10 cellular contexts compared by ENCODE assay signal in genomic region chr11:61042961-61043540, GRCh38. TPM values are rescaled to one million over a fixed set of nuclear protein-coding genes. Genes with fewer than 3 reads are reported as not detected.
DNase-seq lines count a peak whose midpoint lies in the region; ATAC-seq and TF ChIP-seq lines count a peak whose summit lies in the region.
"Had no signal": no experiment of that assay in that cellular context is flagged by ENCODE, and none has a peak within 500 bp of the region (broad histone marks: within the 10 kb centered on the region; RNA-seq: fewer than 3 reads in every experiment).

No MANE protein-coding gene starts in this region.

- TF ChIP-seq POLR2A in right lobe of liver (IDR thresholded peaks at IDR 0.05) = no peak

- no peaks in the 10 kb centered on the region for H3K27me3 Mint-ChIP-seq in activated CD4-positive, alpha-beta memory T cell treated with anti-CD3 and anti-CD28 coated beads for 36 hours
- no peaks in the 10 kb centered on the region for H3K27me3 Mint-ChIP-seq in naive B cell

- no peak for TF ChIP-seq CTCF in right lobe of liver (IDR thresholded peaks at IDR 0.05)

- intact Hi-C loops in activated CD4-positive, alpha-beta memory T cell treated with anti-CD3 and anti-CD28 coated beads for 36 hours (cut with micrococcal nuclease) = loop anchor here (1.0 to 2.0 kb wide), 5 partner anchors 12 to 72 kb away; partner anchors contain the start of gene CD6
- intact Hi-C loops in right lobe of liver (cut with DNase I) = no loop called here

- H3K4me3 ChIP-seq in right lobe of liver = no peak overlapping the region
- H3K4me3 ChIP-seq: transverse colon had no signal

- no peak overlapping the region for H3K27ac ChIP-seq in right lobe of liver
- H3K27ac ChIP-seq: RWPE1 had no signal

- DNase-seq in DMS153 treated with DMSO at 0.1 percent for 48 hours (lab: John Stamatoyannopoulos, UW; ENCODE audit: unreplicated experiment) (peak; percentile 60), naive B cell (no peak), GM19238 (ENCODE audit: insufficient read length, low spot score) (no peak), right lobe of liver (no peak), medulla oblongata (ENCODE audit: extremely low spot score) (no peak)
- peak; percentile 70 for DNase-seq in activated CD4-positive, alpha-beta memory T cell treated with anti-CD3 and anti-CD28 coated beads for 36 hours

- 73% methylated on average over 9 of the region's 14 CpGs for WGBS in right lobe of liver (ENCODE audit: insufficient coverage, low coverage, low lambda C conversion rate, missing lambda C conversion rate)

- H3K9me3 ChIP-seq in right lobe of liver = no peaks in the 10 kb centered on the region
- H3K9me3 ChIP-seq: transverse colon had no signal

- ATAC-seq in HG03469 (IDR thresholded peaks at IDR 0.05; ENCODE audit: unreplicated experiment) (peak; percentile 42), naive B cell (ENCODE audit: low read depth in 2 of 2) (peak; percentile 22 to 57), GM19463 (IDR thresholded peaks at IDR 0.05; ENCODE audit: unreplicated experiment) (no peak), right lobe of liver (no peak)

- H3K36me3 ChIP-seq in right lobe of liver = no peaks in the 10 kb centered on the region
- H3K36me3 ChIP-seq: transverse colon had no signal

- POLR2A ChIA-PET in activated CD4-positive, alpha-beta memory T cell treated with anti-CD3 and anti-CD28 coated beads for 36 hours (lab: Charles Lee) = interaction anchor here (1.1 to 6.5 kb wide), 21 partner anchors 9 to 86 kb away, joined by 5 to 85 read pairs (median 12); partner anchors contain the start of gene CD5

- CTCF ChIA-PET in activated CD4-positive, alpha-beta memory T cell treated with anti-CD3 and anti-CD28 coated beads for 36 hours (lab: Charles Lee) = interaction anchor here (1.1 to 2.5 kb wide), 8 partner anchors 9 to 343 kb away, joined by 3 to 12 read pairs (median 4); no protein-coding TSS in a partner anchor

- peak overlapping the region; percentile 96 for H3K27ac Mint-ChIP-seq in activated CD4-positive, alpha-beta memory T cell treated with anti-CD3 and anti-CD28 coated beads for 36 hours
- peak overlapping the region in 4 of 6 donors; percentile 62 to 95 (median 76) for H3K27ac Mint-ChIP-seq in naive B cell

- peak overlapping the region; percentile 68 for H3K4me3 Mint-ChIP-seq in activated CD4-positive, alpha-beta memory T cell treated with anti-CD3 and anti-CD28 coated beads for 36 hours
- H3K4me3 Mint-ChIP-seq in naive B cell = peak overlapping the region in 6 of 8 donors; percentile 9 to 81 (median 39)

- H3K4me1 ChIP-seq in right lobe of liver = no peaks in the 10 kb centered on the region

- H3K27me3 ChIP-seq in right lobe of liver = no peaks in the 10 kb centered on the region
- H3K27me3 ChIP-seq: transverse colon had no signal

- H3K36me3 Mint-ChIP-seq in activated CD4-positive, alpha-beta memory T cell treated with anti-CD3 and anti-CD28 coated beads for 36 hours = peaks cover 42% of the 10 kb centered on the region
- H3K36me3 Mint-ChIP-seq in naive B cell = no peaks in the 10 kb centered on the region

- H3K4me1 Mint-ChIP-seq in activated CD4-positive, alpha-beta memory T cell treated with anti-CD3 and anti-CD28 coated beads for 36 hours (ENCODE audit: low read depth) = peaks cover 71% of the 10 kb centered on the region
- H3K4me1 Mint-ChIP-seq in naive B cell = peaks cover 18 to 32% (median 20%) of the 10 kb centered on the region in 3 donors

- no peaks in the 10 kb centered on the region for H3K9me3 Mint-ChIP-seq in activated CD4-positive, alpha-beta memory T cell treated with anti-CD3 and anti-CD28 coated beads for 36 hours
- no peaks in the 10 kb centered on the region for H3K9me3 Mint-ChIP-seq in naive B cell

RNA-seq across cellular contexts. Expression of gene CD5, which starts 59.2 kb away (rescaled TPM):
- total RNA-seq in activated CD4-positive, alpha-beta memory T cell treated with anti-CD3 and anti-CD28 coated beads for 36 hours = 100 to 1,000 TPM; 302 to 306 TPM
- 10 to 100 TPM in 3 of 6 donors, 1 to 10 TPM in 3; 5.6 to 21.0 (median 10.5) TPM for polyA plus RNA-seq in naive B cell (ENCODE audit: low read depth in 6 of 6)
- under 1 TPM; 0.12 to 0.56 (median 0.35) TPM for total RNA-seq in right lobe of liver

Comparison
In these comparisons a context has a peak if more than half of its experiments do, and no peak if none do; other contexts are left out.
1. DNase-seq: peak in DMS153 treated with DMSO at 0.1 percent for 48 hours (single experiment) and activated CD4-positive, alpha-beta memory T cell treated with anti-CD3 and anti-CD28 coated beads for 36 hours (single experiment); none in naive B cell (single experiment), GM19238 (single experiment), right lobe of liver (0 of 3) and medulla oblongata (single experiment).
2. ATAC-seq: peak in HG03469 (single experiment) and naive B cell (2 of 2); none in GM19463 (single experiment) and right lobe of liver (0 of 4).
3. RNA of gene CD5, which starts 59.2 kb away (total RNA-seq): 302 to 306 TPM in activated CD4-positive, alpha-beta memory T cell treated with anti-CD3 and anti-CD28 coated beads for 36 hours; 0.12 to 0.56 TPM in right lobe of liver; every median in the first group is over 100 times any median in the second.